In genomic region chr3:195177432-195178123, GRCh38 we compare ENCODE assay signal across 23 cellular contexts.
"Had no signal": no experiment of that assay in that cellular context is flagged by ENCODE, and none has a peak within 500 bp of the region (broad histone marks: within the 10 kb centered on the region; RNA-seq: fewer than 3 reads in every experiment).

No MANE protein-coding gene starts in this region.

- H3K4me3 ChIP-seq: cardiac muscle cell, lung, skin epidermis, tibial nerve, uterus had no signal

- H3K27me3 ChIP-seq: cardiac muscle cell, tibial nerve, uterus had no signal

- H3K27ac Mint-ChIP-seq: activated B cell treated with CpG ODN at 0.5 μM for 24 hours; activated CD8-positive, alpha-beta T cell treated with anti-CD3 and anti-CD28 coated beads for 36 hours; activated naive CD4-positive, alpha-beta T cell treated with anti-CD3 and anti-CD28 coated beads, Interleukin-2, amount 10 ng/mL, durations not matched to agents 7 days and 5 days; dendritic cell treated with granulocyte-macrophage colony-stimulating factor and Interleukin-4, amounts not matched to agents 40 ng/mL and 50 ng/mL, for 4 days; stimulated activated naive CD8-positive, alpha-beta T cell treated with anti-CD3 and anti-CD28 coated beads, Interleukin-15, Interleukin-2, amounts not matched to agents 100 ng/mL and 50 ng/mL, for 24 hours had no signal

- H3K27ac ChIP-seq: cardiac muscle cell, tibial nerve had no signal

- FAIRE-seq: islet of Langerhans, TTC549 had no signal

- H3K36me3 Mint-ChIP-seq: activated naive CD4-positive, alpha-beta T cell treated with anti-CD3 and anti-CD28 coated beads, Interleukin-2, amount 10 ng/mL, durations not matched to agents 7 days and 5 days; natural killer cell treated with Interleukin-12 subunit alpha and Interleukin-12 subunit beta and Interleukin-15 and Interleukin-18, amount 100 ng/mL, for 72 hours had no signal

- H3K9me3 Mint-ChIP-seq: activated B cell treated with CpG ODN at 0.5 μM for 24 hours; activated CD8-positive, alpha-beta T cell treated with anti-CD3 and anti-CD28 coated beads for 36 hours; activated naive CD4-positive, alpha-beta T cell treated with anti-CD3 and anti-CD28 coated beads, Interleukin-2, amount 10 ng/mL, durations not matched to agents 7 days and 5 days; activated T-helper 2 cell treated with anti-CD3 and anti-CD28 coated beads, Interferon-gamma antibody, Interleukin-2, Interleukin-4, amounts not matched to agents 10 μg/mL and 5 μg/mL and 100 μg/mL, durations not matched to agents 14 hours and 24 hours and 36 hours; mesothelial cell of epicardium; natural killer cell treated with Interleukin-12 subunit alpha and Interleukin-12 subunit beta and Interleukin-15 and Interleukin-18, amount 100 ng/mL, for 72 hours; stimulated activated naive CD8-positive, alpha-beta T cell treated with anti-CD3 and anti-CD28 coated beads, Interleukin-15, Interleukin-2, amounts not matched to agents 100 ng/mL and 50 ng/mL, for 24 hours had no signal

- H3K4me3 Mint-ChIP-seq: activated B cell treated with CpG ODN at 0.5 μM for 24 hours; activated CD8-positive, alpha-beta T cell treated with anti-CD3 and anti-CD28 coated beads for 36 hours; activated naive CD4-positive, alpha-beta T cell treated with anti-CD3 and anti-CD28 coated beads, Interleukin-2, amount 10 ng/mL, durations not matched to agents 7 days and 5 days; dendritic cell treated with granulocyte-macrophage colony-stimulating factor and Interleukin-4, amounts not matched to agents 40 ng/mL and 50 ng/mL, for 4 days; mesothelial cell of epicardium; natural killer cell treated with Interleukin-12 subunit alpha and Interleukin-12 subunit beta and Interleukin-15 and Interleukin-18, amount 100 ng/mL, for 72 hours; stimulated activated naive CD8-positive, alpha-beta T cell treated with anti-CD3 and anti-CD28 coated beads, Interleukin-15, Interleukin-2, amounts not matched to agents 100 ng/mL and 50 ng/mL, for 24 hours had no signal

- DNase-seq: activated B cell treated with CpG ODN at 0.5 μM for 24 hours; activated CD4-positive, alpha-beta T cell treated with anti-CD3 and anti-CD28 coated beads for 4 hours; activated CD8-positive, alpha-beta T cell treated with anti-CD3 and anti-CD28 coated beads for 36 hours; activated naive CD4-positive, alpha-beta T cell treated with anti-CD3 and anti-CD28 coated beads, Interleukin-2, amount 10 ng/mL, durations not matched to agents 7 days and 5 days; activated T-cell treated with anti-CD3 and anti-CD28 coated beads, Interleukin-2, amount 50 U/mL, for 1 hour; effector memory CD4-positive, alpha-beta T cell; foreskin fibroblast; left colon; occipital lobe; stimulated activated CD4-positive, alpha-beta T cell treated with anti-CD3 and anti-CD28 coated beads, Interleukin-15, amount 100 ng/mL, for 24 hours; stimulated activated CD4-positive, alpha-beta T cell treated with anti-CD3 and anti-CD28 coated beads, Interleukin-2, amount 100 ng/mL, for 48 hours had no signal

- H3K9me3 ChIP-seq: tibial nerve, uterus had no signal

- H3K36me3 ChIP-seq: cardiac muscle cell, tibial nerve, uterus had no signal

- H3K27me3 Mint-ChIP-seq: activated CD8-positive, alpha-beta T cell treated with anti-CD3 and anti-CD28 coated beads for 36 hours; activated naive CD4-positive, alpha-beta T cell treated with anti-CD3 and anti-CD28 coated beads, Interleukin-2, amount 10 ng/mL, durations not matched to agents 7 days and 5 days; stimulated activated naive CD8-positive, alpha-beta T cell treated with anti-CD3 and anti-CD28 coated beads, Interleukin-15, Interleukin-2, amounts not matched to agents 100 ng/mL and 50 ng/mL, for 24 hours had no signal

- ATAC-seq: activated CD8-positive, alpha-beta T cell treated with anti-CD3 and anti-CD28 coated beads for 36 hours; left colon; natural killer cell treated with Interleukin-12 subunit alpha and Interleukin-12 subunit beta and Interleukin-15 and Interleukin-18, amount 100 ng/mL, for 72 hours had no signal
